Comparison of ENCODE assay signal across 13 cellular contexts in genomic region chr5:176775409-176775808, GRCh38. TPM values are rescaled to one million over a fixed set of nuclear protein-coding genes. Genes with fewer than 3 reads are reported as not detected.
"Had no signal": no experiment of that assay in that cellular context is flagged by ENCODE, and none has a peak within 500 bp of the region (broad histone marks: within the 10 kb centered on the region; RNA-seq: fewer than 3 reads in every experiment).

No MANE protein-coding gene starts in this region.

- H3K4me3 Mint-ChIP-seq: activated CD4-positive, alpha-beta memory T cell treated with anti-CD3 and anti-CD28 coated beads, Interleukin-2, amount 10 ng/mL, durations not matched to agents 7 days and 5 days; brain; neural crest cell; stimulated activated naive CD8-positive, alpha-beta T cell treated with anti-CD3 and anti-CD28 coated beads, Interleukin-15, amount 100 ng/mL, for 72 hours had no signal

- H3K27me3 ChIP-seq: ovary had no signal

- H3K27ac Mint-ChIP-seq: activated CD4-positive, alpha-beta memory T cell treated with anti-CD3 and anti-CD28 coated beads, Interleukin-2, amount 10 ng/mL, durations not matched to agents 7 days and 5 days; activated naive CD4-positive, alpha-beta T cell treated with anti-CD3 and anti-CD28 coated beads, Interleukin-2, amount 50 U/mL, for 72 hours; brain; stimulated activated naive CD8-positive, alpha-beta T cell treated with anti-CD3 and anti-CD28 coated beads, Interleukin-15, amount 100 ng/mL, for 72 hours had no signal

- DNase-seq: activated CD4-positive, alpha-beta memory T cell treated with anti-CD3 and anti-CD28 coated beads, Interleukin-2, amount 10 ng/mL, durations not matched to agents 7 days and 5 days; activated CD4-positive, alpha-beta T cell treated with anti-CD3 and anti-CD28 coated beads for 1 hour; activated effector memory CD4-positive, alpha-beta T cell treated with Interleukin-2 at 50 U/mL for 16 hours; amniotic stem cell; ovary; stimulated activated CD4-positive, alpha-beta T cell treated with anti-CD3 and anti-CD28 coated beads, Interleukin-4, amount 100 ng/mL, for 1 hour; stimulated activated naive CD8-positive, alpha-beta T cell treated with anti-CD3 and anti-CD28 coated beads, Interleukin-15, amount 100 ng/mL, for 72 hours had no signal

- H3K36me3 Mint-ChIP-seq: activated naive CD4-positive, alpha-beta T cell treated with anti-CD3 and anti-CD28 coated beads, Interleukin-2, amount 50 U/mL, for 72 hours; brain had no signal

- H3K4me3 ChIP-seq: ovary, thoracic aorta had no signal

- H3K36me3 ChIP-seq: ovary, thoracic aorta had no signal

- H3K9me3 ChIP-seq: ovary, thoracic aorta had no signal

- H3K4me1 Mint-ChIP-seq: activated CD4-positive, alpha-beta memory T cell treated with anti-CD3 and anti-CD28 coated beads, Interleukin-2, amount 10 ng/mL, durations not matched to agents 7 days and 5 days; stimulated activated naive CD8-positive, alpha-beta T cell treated with anti-CD3 and anti-CD28 coated beads, Interleukin-15, amount 100 ng/mL, for 72 hours had no signal

- ATAC-seq: activated naive CD4-positive, alpha-beta T cell treated with anti-CD3 and anti-CD28 coated beads, Interleukin-2, amount 50 U/mL, for 72 hours; esophagus mucosa; stimulated activated naive CD8-positive, alpha-beta T cell treated with anti-CD3 and anti-CD28 coated beads, Interleukin-15, amount 100 ng/mL, for 72 hours had no signal

- H3K9me3 Mint-ChIP-seq: activated CD4-positive, alpha-beta memory T cell treated with anti-CD3 and anti-CD28 coated beads, Interleukin-2, amount 10 ng/mL, durations not matched to agents 7 days and 5 days; activated naive CD4-positive, alpha-beta T cell treated with anti-CD3 and anti-CD28 coated beads, Interleukin-2, amount 50 U/mL, for 72 hours; neural crest cell; stimulated activated naive CD8-positive, alpha-beta T cell treated with anti-CD3 and anti-CD28 coated beads, Interleukin-15, amount 100 ng/mL, for 72 hours had no signal

- H3K27ac ChIP-seq: ovary, thoracic aorta had no signal

RNA-seq across cellular contexts. Expression of gene UNC5A, which starts 35.0 kb away (rescaled TPM):
- total RNA-seq: activated CD4-positive, alpha-beta memory T cell treated with anti-CD3 and anti-CD28 coated beads, Interleukin-2, amount 10 ng/mL, durations not matched to agents 7 days and 5 days; esophagus mucosa; fibroblast of villous mesenchyme; thoracic aorta had no signal
